In genomic region chr14:69090187-69090789, GRCh38 we compare ENCODE assay signal across 8 cellular contexts.
DNase-seq lines count a peak whose midpoint lies in the region; ATAC-seq and TF ChIP-seq lines count a peak whose summit lies in the region.

No MANE protein-coding gene starts in this region.

- BruUV-seq in Panc1 (replicated peaks; lab: Mats Ljungman, UMichigan), result no TSS peak

- in situ Hi-C loops in Panc1 (cut with HindIII; ENCODE audit: low pct_unique_long_range_greater_than_20kb, low sequenced_read_pairs), result no loop called here

- peak overlapping the region in 1 of 3 experiments; percentile 18 for H3K27ac Mint-ChIP-seq in nephron

- peak; percentile 77 for TF ChIP-seq CTCF in BJ (IDR thresholded peaks at IDR 0.05; ENCODE audit: insufficient read depth, low read depth, low read length)
- peak; percentile 51; the same call in 1 of the 2 replicates for TF ChIP-seq CTCF in GM12875 (IDR thresholded peaks at IDR 0.05; ENCODE audit: borderline replicate concordance, insufficient read depth, low read depth, low read length)
- TF ChIP-seq CTCF in Panc1 (IDR thresholded peaks at IDR 0.05), result peak; percentile 66
- TF ChIP-seq CTCF in colonic mucosa (IDR thresholded peaks at IDR 0.05), result peak; percentile 45
- peak; percentile 54 to 72 (median 62) for TF ChIP-seq CTCF in nephron (IDR thresholded peaks at IDR 0.05; ENCODE audit: unreplicated experiment in 3 of 3)

- H3K27me3 ChIP-seq in BJ (ENCODE audit: control insufficient read depth, insufficient read depth, low read length) (no peaks in the 10 kb centered on the region), Panc1 (ENCODE audit: control insufficient read depth, insufficient read depth, low read length) (no peaks in the 10 kb centered on the region), colonic mucosa (no peaks in the 10 kb centered on the region)

- peaks cover 37% of the 10 kb centered on the region for H3K36me3 Mint-ChIP-seq in nephron (ENCODE audit: low read depth)

- H3K27ac ChIP-seq in Panc1 (ENCODE audit: low read length) (no peak overlapping the region), colonic mucosa (no peak overlapping the region)

- intact Hi-C loops in Panc1 (cut with micrococcal nuclease; ENCODE audit: unreplicated experiment) (no loop called here), colonic mucosa (cut with DNase I) (no loop called here)

- POLR2A ChIA-PET in BJ (lab: Charles Lee) (no interaction called here), Panc1 (lab: Charles Lee) (no interaction called here)

- DNase-seq in BJ (ENCODE audit: low read depth), result no peak
- DNase-seq in Panc1 (ENCODE audit: low read depth, low spot score), result no peak
- peak; percentile 28 for DNase-seq in colonic mucosa
- DNase-seq in 8988T, result no peak

- CTCF ChIA-PET in BJ (lab: Yijun Ruan, JAX), result interaction anchor here (0.6 to 3.0 kb wide), 24 partner anchors 9 to 223 kb away, joined by 3 to 12 read pairs (median 4); no protein-coding TSS in a partner anchor
- CTCF ChIA-PET in Panc1 (lab: Charles Lee), result interaction anchor here (1.0 kb wide), 1 partner anchor 17 kb away, joined by 3 read pairs; no protein-coding TSS in a partner anchor

- no peak overlapping the region for H3K9ac ChIP-seq in colonic mucosa (ENCODE audit: low read depth in 2 of 2, low read length in 2 of 2)

- no peaks in the 10 kb centered on the region for H3K27me3 Mint-ChIP-seq in nephron (ENCODE audit: low read depth)

- H3K4me1 ChIP-seq in Panc1 (ENCODE audit: control insufficient read depth, insufficient read depth, low read length) (peaks cover 22% of the 10 kb centered on the region), colonic mucosa (no peaks in the 10 kb centered on the region)

- no peaks in the 10 kb centered on the region for H3K9me3 Mint-ChIP-seq in nephron

- ATAC-seq in Panc1 (peak; percentile 55; the same call in 1 of the 2 replicates), GM21367 (IDR thresholded peaks at IDR 0.05; ENCODE audit: unreplicated experiment) (no peak), GM19395 (IDR thresholded peaks at IDR 0.05; ENCODE audit: unreplicated experiment) (no peak)

- H3K9me3 ChIP-seq in Panc1 (ENCODE audit: control insufficient read depth, insufficient read depth, low read depth, low read length) (no peaks in the 10 kb centered on the region), colonic mucosa (no peaks in the 10 kb centered on the region)

- H3K4me1 Mint-ChIP-seq in nephron, result no peaks in the 10 kb centered on the region

- H3K4me3 Mint-ChIP-seq in nephron, result no peak overlapping the region

- peaks cover 2% of the 10 kb centered on the region; the same call in 1 of the 2 replicates for H3K36me3 ChIP-seq in BJ (ENCODE audit: control insufficient read depth, insufficient read depth, low read length)
- peaks cover 4% of the 10 kb centered on the region for H3K36me3 ChIP-seq in Panc1 (ENCODE audit: control insufficient read depth, insufficient read depth, low read length)
- H3K36me3 ChIP-seq in colonic mucosa, result no peaks in the 10 kb centered on the region

- H3K4me3 ChIP-seq in BJ (ENCODE audit: low read depth, low read length) (no peak overlapping the region), GM12875 (ENCODE audit: low read depth, low read length) (no peak overlapping the region), Panc1 (ENCODE audit: low read depth in 2 of 2, low read length in 2 of 2) (no peak overlapping the region), colonic mucosa (no peak overlapping the region)
